ENCODE assay signal across 13 cellular contexts in genomic region chr13:94607939-94608338, GRCh38. TPM values are rescaled to one million over a fixed set of nuclear protein-coding genes. Genes with fewer than 3 reads are reported as not detected.
DNase-seq lines count a peak whose midpoint lies in the region; FAIRE-seq and TF ChIP-seq lines count a peak whose summit lies in the region.
"Had no signal": no experiment of that assay in that cellular context is flagged by ENCODE, and none has a peak within 500 bp of the region (broad histone marks: within the 10 kb centered on the region; RNA-seq: fewer than 3 reads in every experiment).

No MANE protein-coding gene starts in this region.

- H3K9me2 ChIP-seq in Loucy (replicated peaks; ENCODE audit: low read depth, low read length), result no peaks in the 10 kb centered on the region

- peak overlapping the region; percentile 65 for H3K4me2 ChIP-seq in Loucy (ENCODE audit: low read depth, low read length, poor library complexity, severe bottlenecking)

- H2AFZ ChIP-seq in Loucy (ENCODE audit: low read length), result no peak overlapping the region

- H3K4me3 ChIP-seq in left ventricle myocardium inferior (no peak overlapping the region), right atrium auricular region (no peak overlapping the region), Loucy (ENCODE audit: low read length, poor library complexity, severe bottlenecking) (peak overlapping the region; percentile 26), fibroblast of villous mesenchyme (ENCODE audit: low read depth, low read length) (no peak overlapping the region)

- H3K4me1 ChIP-seq in left ventricle myocardium inferior (peaks cover 20% of the 10 kb centered on the region), right atrium auricular region (no peaks in the 10 kb centered on the region), Loucy (ENCODE audit: insufficient read depth, low read length, poor library complexity, severe bottlenecking) (peaks cover 23% of the 10 kb centered on the region)

- no peaks in the 10 kb centered on the region for H3K9me3 ChIP-seq in left ventricle myocardium inferior (replicated peaks)
- no peaks in the 10 kb centered on the region for H3K9me3 ChIP-seq in right atrium auricular region
- H3K9me3 ChIP-seq in Loucy (ENCODE audit: insufficient read depth, low read depth, low read length), result no peaks in the 10 kb centered on the region

- no peak overlapping the region for H3K9ac ChIP-seq in Loucy (ENCODE audit: low read depth, low read length, poor library complexity, severe bottlenecking)

- DNase-seq in left ventricle myocardium inferior (no peak), right atrium auricular region (ENCODE audit: low spot score) (no peak), fibroblast of villous mesenchyme (ENCODE audit: low read depth) (peak; percentile 72), frontal cortex (ENCODE audit: low spot score in 2 of 2) (no peak), NCI-H1048 (lab: John Stamatoyannopoulos, UW) (no peak)
- DNase-seq: HCEC 1CT; NCI-H1417 treated with DMSO at 0.1 percent for 48 hours; NCI-H1930; NCI-H2171 treated with DMSO at 0.1 percent for 48 hours; NCI-H446 treated with DMSO at 0.1 percent for 48 hours; NK-92 treated with Interleukin-12 subunit alpha and Interleukin-12 subunit beta, amount 100 ng/mL, for 24 hours had no signal

- H3K27ac ChIP-seq in left ventricle myocardium inferior (replicated peaks) (peak overlapping the region; percentile 56), right atrium auricular region (no peak overlapping the region), temporal lobe (ENCODE audit: low read depth, low read length) (peak overlapping the region; percentile 13)

- intact Hi-C loops in left ventricle myocardium inferior (cut with micrococcal nuclease), result no loop called here

- FAIRE-seq in frontal cortex (lab: Jason Lieb, UNC), result no peak

- no peaks in the 10 kb centered on the region for H3K27me3 ChIP-seq in left ventricle myocardium inferior (ENCODE audit: low read depth)
- no peaks in the 10 kb centered on the region for H3K27me3 ChIP-seq in right atrium auricular region
- no peaks in the 10 kb centered on the region for H3K27me3 ChIP-seq in Loucy (ENCODE audit: insufficient read depth, low read length, poor library complexity, severe bottlenecking)

- TF ChIP-seq CTCF in left ventricle myocardium inferior (IDR thresholded peaks at IDR 0.05; ENCODE audit: borderline replicate concordance), result no peak
- no peak for TF ChIP-seq CTCF in right atrium auricular region (IDR thresholded peaks at IDR 0.05)
- no peak for TF ChIP-seq CTCF in Loucy (conservative IDR thresholded peaks at IDR 0.05; ENCODE audit: low read length)
- no peak for TF ChIP-seq CTCF in fibroblast of villous mesenchyme (IDR thresholded peaks at IDR 0.05; ENCODE audit: insufficient read depth, low read depth, low read length)

- H3K36me3 ChIP-seq in left ventricle myocardium inferior (peaks cover 34% of the 10 kb centered on the region), right atrium auricular region (peaks cover 21% of the 10 kb centered on the region), Loucy (ENCODE audit: insufficient read depth, low read length) (peaks cover 7% of the 10 kb centered on the region; the same call in 1 of the 2 replicates)

- H4K20me1 ChIP-seq in Loucy (ENCODE audit: insufficient read depth, low read length, poor library complexity, severe bottlenecking), result peaks cover 14% of the 10 kb centered on the region

- no peaks in the 10 kb centered on the region for H3F3A ChIP-seq in Loucy (ENCODE audit: low read depth)

- peaks cover 5% of the 10 kb centered on the region; the same call in 1 of the 2 replicates for H3K79me2 ChIP-seq in Loucy (ENCODE audit: insufficient read depth, low read length)

RNA-seq across cellular contexts. Expression of gene GPR180, which starts 6.3 kb away (rescaled TPM):
- total RNA-seq in left ventricle myocardium inferior, result 3.6 TPM
- total RNA-seq in right atrium auricular region, result 1 to 10 TPM; 3.8 to 5.0 TPM
- 12.6 and 28.1 TPM in 2 replicates for total RNA-seq in fibroblast of villous mesenchyme
- 7.6 TPM for total RNA-seq in temporal lobe
- total RNA-seq in frontal cortex, result 10.2 TPM

RNA-seq across cellular contexts. Expression of gene TGDS, which starts 12.0 kb away (rescaled TPM):
- 3.7 TPM for total RNA-seq in left ventricle myocardium inferior
- total RNA-seq in right atrium auricular region, result 1 to 10 TPM; 6.1 to 6.5 TPM
- 16.8 and 23.7 TPM in 2 replicates for total RNA-seq in fibroblast of villous mesenchyme
- 4.4 TPM for total RNA-seq in temporal lobe
- 6.9 TPM for total RNA-seq in frontal cortex

Comparison
In these comparisons a context has a peak if more than half of its experiments do, and no peak if none do; other contexts are left out.
1. H3K27ac ChIP-seq: peak in left ventricle myocardium inferior (single experiment) and temporal lobe (single experiment); none in right atrium auricular region (0 of 2).